ENCODE assay signal across 24 cellular contexts in the genomic region with DNA sequence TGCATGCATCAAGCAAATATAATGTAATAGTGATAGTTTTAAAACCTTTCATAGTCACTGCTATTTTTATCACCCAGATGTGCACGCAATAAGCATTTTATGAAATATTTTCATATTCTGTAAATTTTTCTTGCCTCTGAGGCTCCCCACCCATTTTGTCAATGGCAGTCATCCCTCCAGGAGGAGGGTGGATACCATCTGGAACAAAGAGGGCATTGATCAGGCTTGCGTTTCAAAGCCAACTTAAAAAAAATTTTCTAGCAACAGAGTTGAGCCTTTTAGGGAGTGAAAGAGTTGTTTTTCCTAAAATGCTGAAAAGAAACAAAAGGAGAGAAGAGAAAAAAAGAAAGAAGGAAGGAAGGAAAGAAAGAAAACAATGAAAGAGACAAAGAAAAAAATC.
A peak's percentile ranks its signal among the peaks of the same experiment; 100 is the strongest.
DNase-seq lines count a peak whose midpoint lies in the region; ATAC-seq lines count a peak whose summit lies in the region.
"Had no signal": no experiment of that assay in that cellular context is flagged by ENCODE, and none has a peak within 500 bp of the region (broad histone marks: within the 10 kb centered on the region; RNA-seq: fewer than 3 reads in every experiment).

No MANE protein-coding gene starts in this region.

- no peak for ATAC-seq in central memory CD8-positive, alpha-beta T cell (replicated peaks; ENCODE audit: extremely low read depth, poor library complexity, severe bottlenecking)
- no peak for ATAC-seq in GM21786 (IDR thresholded peaks at IDR 0.05; ENCODE audit: unreplicated experiment)

- H3K9me3 Mint-ChIP-seq in activated CD4-positive, alpha-beta T cell treated with anti-CD3 and anti-CD28 coated beads, Interleukin-2, amount 10 ng/mL, durations not matched to agents 7 days and 5 days = no peaks in the 10 kb centered on the region
- no peaks in the 10 kb centered on the region for H3K9me3 Mint-ChIP-seq in central memory CD8-positive, alpha-beta T cell
- H3K9me3 Mint-ChIP-seq: HFFc6, IgD-negative memory B cell had no signal

- no CpG with 5 or more reads among the region's 2 CpGs for WGBS in neuronal stem cell (ENCODE audit: extremely low coverage in 2 of 2, insufficient read length in 2 of 2, insufficient replicate concordance in 1 of 2), 2 donors

- H3K4ac ChIP-seq in neuronal stem cell (ENCODE audit: low read length) = no peak overlapping the region

- CTCF ChIA-PET in activated CD4-positive, alpha-beta T cell treated with anti-CD3 and anti-CD28 coated beads, Interleukin-2, amount 10 ng/mL, durations not matched to agents 7 days and 5 days (lab: Charles Lee) = no interaction called here

- no peak overlapping the region for H3K4me2 ChIP-seq in neuronal stem cell (ENCODE audit: insufficient read depth, low read length, poor library complexity, severe bottlenecking)
- H3K4me2 ChIP-seq: KMS-11 had no signal

- peaks cover 0 to 2% of the 10 kb centered on the region in 2 donors for H3K9me3 ChIP-seq in neuronal stem cell (replicated peaks in 1 of 2; ENCODE audit: control insufficient read depth in 2 of 2, insufficient read depth in 1 of 2, low read depth in 1 of 2, low read length in 2 of 2)
- H3K9me3 ChIP-seq: HAP-1 had no signal

- H3K79me1 ChIP-seq in neuronal stem cell (ENCODE audit: low read depth, low read length) = no peaks in the 10 kb centered on the region

- peak overlapping the region; percentile 46 for H2AFZ ChIP-seq in neuronal stem cell (ENCODE audit: low read length)

- no peak overlapping the region for H3K4me3 ChIP-seq in neuronal stem cell (ENCODE audit: low read length in 2 of 2)
- H3K4me3 ChIP-seq: HAP-1, SK-N-MC had no signal

- no peak overlapping the region for H2AK5ac ChIP-seq in neuronal stem cell (ENCODE audit: low read depth, low read length)

- H3K27me3 Mint-ChIP-seq in activated CD4-positive, alpha-beta T cell treated with anti-CD3 and anti-CD28 coated beads, Interleukin-2, amount 10 ng/mL, durations not matched to agents 7 days and 5 days = no peaks in the 10 kb centered on the region
- H3K27me3 Mint-ChIP-seq in central memory CD8-positive, alpha-beta T cell = no peaks in the 10 kb centered on the region
- H3K27me3 Mint-ChIP-seq: IgD-negative memory B cell had no signal

- no peak overlapping the region for H2BK15ac ChIP-seq in neuronal stem cell (ENCODE audit: low read length)

- H3K9ac ChIP-seq in neuronal stem cell (ENCODE audit: low read depth, low read length, poor library complexity) = no peak overlapping the region
- H3K9ac ChIP-seq: KMS-11 had no signal

- H2BK120ac ChIP-seq in neuronal stem cell (ENCODE audit: low read depth, low read length) = no peak overlapping the region

- no peaks in the 10 kb centered on the region for H3K27me3 ChIP-seq in neuronal stem cell (ENCODE audit: control insufficient read depth in 3 of 3, insufficient read depth in 3 of 3, low read depth in 1 of 3, low read length in 3 of 3)

- POLR2A ChIA-PET in activated CD4-positive, alpha-beta T cell treated with anti-CD3 and anti-CD28 coated beads, Interleukin-2, amount 10 ng/mL, durations not matched to agents 7 days and 5 days (lab: Charles Lee) = no interaction called here

- H2BK5ac ChIP-seq in neuronal stem cell (ENCODE audit: low read length) = no peak overlapping the region

- H3K36me3 ChIP-seq in neuronal stem cell (replicated peaks in 1 of 2; ENCODE audit: control insufficient read depth in 2 of 2, insufficient read depth in 2 of 2, low read length in 2 of 2) = no peaks in the 10 kb centered on the region
- H3K36me3 ChIP-seq: HAP-1 had no signal

- H2BK12ac ChIP-seq in neuronal stem cell (ENCODE audit: low read length) = no peak overlapping the region

- peaks cover 0 to 4% of the 10 kb centered on the region in 2 donors for H3K4me1 ChIP-seq in neuronal stem cell (ENCODE audit: control insufficient read depth in 2 of 2, insufficient read depth in 1 of 2, low read depth in 1 of 2, low read length in 2 of 2)
- H3K4me1 ChIP-seq: HAP-1 had no signal

- no peak for DNase-seq in activated CD4-positive, alpha-beta T cell treated with anti-CD3 and anti-CD28 coated beads, Interleukin-2, amount 10 ng/mL, durations not matched to agents 7 days and 5 days
- DNase-seq in activated CD4-positive, alpha-beta T cell treated with anti-CD3 and anti-CD28 coated beads for 1 hour = no peak
- DNase-seq in COLO829 (ENCODE audit: low spot score) (peak; percentile 53), neuronal stem cell (ENCODE audit: low spot score) (no peak), SKM-1 (lab: John Stamatoyannopoulos, UW; ENCODE audit: unreplicated experiment) (no peak), NCI-H1105 treated with DMSO at 0.1 percent for 48 hours (lab: John Stamatoyannopoulos, UW) (no peak)
- DNase-seq in central memory CD8-positive, alpha-beta T cell (ENCODE audit: low spot score in 2 of 2) = no peak
- DNase-seq: 8988T, GOT3, HFFc6, MM.1S, NCI-H1417 treated with DMSO at 0.1 percent for 48 hours, NCI-H1694 treated with DMSO at 0.1 percent for 48 hours, NCI-H2081, NCI-H226, NCI-H510A, NCI-H69, RPMI8226, SHP77 treated with DMSO at 0.1 percent for 48 hours had no signal

- H4K8ac ChIP-seq in neuronal stem cell (ENCODE audit: low read depth, low read length) = no peak overlapping the region

- H3K36me3 Mint-ChIP-seq in activated CD4-positive, alpha-beta T cell treated with anti-CD3 and anti-CD28 coated beads, Interleukin-2, amount 10 ng/mL, durations not matched to agents 7 days and 5 days (ENCODE audit: low read depth) = no peaks in the 10 kb centered on the region
- H3K36me3 Mint-ChIP-seq in central memory CD8-positive, alpha-beta T cell (ENCODE audit: insufficient read depth) = peaks cover 2% of the 10 kb centered on the region
- H3K36me3 Mint-ChIP-seq: IgD-negative memory B cell had no signal

- no peak overlapping the region for H3K4me3 Mint-ChIP-seq in activated CD4-positive, alpha-beta T cell treated with anti-CD3 and anti-CD28 coated beads, Interleukin-2, amount 10 ng/mL, durations not matched to agents 7 days and 5 days
- no peak overlapping the region for H3K4me3 Mint-ChIP-seq in central memory CD8-positive, alpha-beta T cell
- H3K4me3 Mint-ChIP-seq: HFFc6, IgD-negative memory B cell had no signal

- peak overlapping the region; percentile 31 for H3K27ac Mint-ChIP-seq in activated CD4-positive, alpha-beta T cell treated with anti-CD3 and anti-CD28 coated beads, Interleukin-2, amount 10 ng/mL, durations not matched to agents 7 days and 5 days
- peak overlapping the region; percentile 47 for H3K27ac Mint-ChIP-seq in central memory CD8-positive, alpha-beta T cell (ENCODE audit: low read depth)
- H3K27ac Mint-ChIP-seq: HFFc6, IgD-negative memory B cell had no signal

- no peak overlapping the region for H3K18ac ChIP-seq in neuronal stem cell (ENCODE audit: low read length)

- no peak overlapping the region for H4K91ac ChIP-seq in neuronal stem cell (ENCODE audit: low read depth, low read length, poor library complexity)

- no peak overlapping the region for H3K14ac ChIP-seq in neuronal stem cell (ENCODE audit: low read length)

- H3K27ac ChIP-seq in neuronal stem cell (replicated peaks; ENCODE audit: low read length) = no peak overlapping the region
- H3K27ac ChIP-seq: KMS-11, SK-N-MC had no signal

- H3K4me1 Mint-ChIP-seq in activated CD4-positive, alpha-beta T cell treated with anti-CD3 and anti-CD28 coated beads, Interleukin-2, amount 10 ng/mL, durations not matched to agents 7 days and 5 days = peaks cover 7% of the 10 kb centered on the region
- peaks cover 6% of the 10 kb centered on the region for H3K4me1 Mint-ChIP-seq in central memory CD8-positive, alpha-beta T cell

- H3K23ac ChIP-seq in neuronal stem cell (ENCODE audit: low read depth, low read length, poor library complexity) = no peak overlapping the region
